Comparison of ENCODE assay signal across 21 cellular contexts in the genomic region with DNA sequence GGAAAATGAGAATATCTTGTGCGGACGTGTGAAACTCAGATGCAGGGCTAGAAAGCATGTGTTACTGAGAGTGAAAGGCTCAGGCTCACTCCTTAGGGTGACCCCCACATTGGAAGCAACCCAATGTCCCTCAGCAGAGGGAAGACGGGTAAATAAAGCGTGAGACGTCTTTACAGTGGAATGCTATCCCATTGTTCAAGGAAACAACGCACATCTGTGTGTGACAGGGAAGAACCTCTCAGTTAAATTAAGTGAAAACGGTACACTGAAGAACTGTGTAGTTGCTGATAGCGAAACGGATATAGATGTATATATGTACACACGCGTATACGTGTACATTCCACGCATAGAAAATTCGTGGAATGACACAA. TPM values are rescaled to one million over a fixed set of nuclear protein-coding genes. Genes with fewer than 3 reads are reported as not detected.
DNase-seq lines count a peak whose midpoint lies in the region; ATAC-seq and TF ChIP-seq lines count a peak whose summit lies in the region.
"Had no signal": no experiment of that assay in that cellular context is flagged by ENCODE, and none has a peak within 500 bp of the region (broad histone marks: within the 10 kb centered on the region; RNA-seq: fewer than 3 reads in every experiment).

No MANE protein-coding gene starts in this region.

- intact Hi-C loops in left ventricle myocardium inferior (cut with micrococcal nuclease) (no loop called here), left ventricle myocardium superior (cut with micrococcal nuclease) (no loop called here)

- H3K4me1 Mint-ChIP-seq in neural progenitor cell (peaks cover 16% of the 10 kb centered on the region), type B pancreatic cell (ENCODE audit: unreplicated experiment) (peaks cover 9% of the 10 kb centered on the region)

- H3K4me1 ChIP-seq in left ventricle myocardium inferior = no peaks in the 10 kb centered on the region
- H3K4me1 ChIP-seq in hepatocyte (ENCODE audit: insufficient read depth) = peaks cover 13% of the 10 kb centered on the region
- peaks cover 13% of the 10 kb centered on the region for H3K4me1 ChIP-seq in neural progenitor cell

- ATAC-seq in left ventricle myocardium superior = no peak
- no peak for ATAC-seq in GM19328 (IDR thresholded peaks at IDR 0.05; ENCODE audit: unreplicated experiment)

- no peak overlapping the region for H3K4me3 Mint-ChIP-seq in neural progenitor cell
- H3K4me3 Mint-ChIP-seq in type B pancreatic cell = peak overlapping the region; percentile 86
- H3K4me3 Mint-ChIP-seq: HFFc6 had no signal

- 60% methylated on average over 14 of the region's 14 CpGs for WGBS in hepatocyte (ENCODE audit: low lambda C conversion rate, missing lambda C conversion rate)

- no peaks in the 10 kb centered on the region for H3K36me3 ChIP-seq in left ventricle myocardium inferior
- H3K36me3 ChIP-seq in hepatocyte (replicated peaks; ENCODE audit: insufficient read depth, low read depth) = no peaks in the 10 kb centered on the region
- no peaks in the 10 kb centered on the region for H3K36me3 ChIP-seq in neural progenitor cell

- no peaks in the 10 kb centered on the region for H3K9me3 Mint-ChIP-seq in neural progenitor cell
- H3K9me3 Mint-ChIP-seq in type B pancreatic cell = no peaks in the 10 kb centered on the region
- H3K9me3 Mint-ChIP-seq: HFFc6 had no signal

- H3K4me2 ChIP-seq in hepatocyte (peak overlapping the region; percentile 75), neural progenitor cell (peak overlapping the region; percentile 27)

- H3K9ac ChIP-seq in neural progenitor cell = no peak overlapping the region

- H3K79me2 ChIP-seq in hepatocyte (peaks cover 54% of the 10 kb centered on the region), neural progenitor cell (ENCODE audit: low read depth) (no peaks in the 10 kb centered on the region)

- H3F3A ChIP-seq in neural progenitor cell (ENCODE audit: low read depth) = peaks cover 7% of the 10 kb centered on the region

- DNase-seq in left ventricle myocardium inferior (no peak), left ventricle myocardium superior (no peak), hepatocyte (ENCODE audit: low spot score) (no peak), neural progenitor cell (ENCODE audit: low spot score) (no peak), type B pancreatic cell (ENCODE audit: extremely low spot score, unreplicated experiment) (no peak), NCI-H2171 (lab: John Stamatoyannopoulos, UW) (no peak)
- DNase-seq in activated CD8-positive, alpha-beta memory T cell treated with anti-CD3 and anti-CD28 coated beads, Interleukin-2, amount 50 U/mL, for 4 hours = no peak
- DNase-seq: 8988T; C1 segment of cervical spinal cord; GOT3; HFFc6; KG1; NCI-H1048; NCI-H226; NCI-H69; NK-92 treated with Interleukin-12 subunit alpha and Interleukin-12 subunit beta, amount 100 ng/mL, for 24 hours; OCI-M1 had no signal

- no peaks in the 10 kb centered on the region for H3K9me3 ChIP-seq in left ventricle myocardium inferior (replicated peaks)
- no peaks in the 10 kb centered on the region for H3K9me3 ChIP-seq in hepatocyte (ENCODE audit: low read depth)
- no peaks in the 10 kb centered on the region for H3K9me3 ChIP-seq in neural progenitor cell (ENCODE audit: low read depth)

- no peaks in the 10 kb centered on the region for H3K9me2 ChIP-seq in hepatocyte (replicated peaks; ENCODE audit: insufficient read depth)

- no peak overlapping the region for H3K4me3 ChIP-seq in left ventricle myocardium inferior
- H3K4me3 ChIP-seq in hepatocyte = peak overlapping the region; percentile 34
- no peak overlapping the region for H3K4me3 ChIP-seq in neural progenitor cell

- H3K27me3 ChIP-seq in left ventricle myocardium inferior (ENCODE audit: low read depth) = peaks cover 32% of the 10 kb centered on the region
- no peaks in the 10 kb centered on the region for H3K27me3 ChIP-seq in hepatocyte
- H3K27me3 ChIP-seq in neural progenitor cell = no peaks in the 10 kb centered on the region

- H2AFZ ChIP-seq in hepatocyte (no peak overlapping the region), neural progenitor cell (replicated peaks) (peak overlapping the region; percentile 22)

- peaks cover 11% of the 10 kb centered on the region for H3K27me3 Mint-ChIP-seq in neural progenitor cell (ENCODE audit: insufficient read depth, low read depth)
- H3K27me3 Mint-ChIP-seq in type B pancreatic cell = peaks cover 16% of the 10 kb centered on the region

- H3K27ac ChIP-seq in left ventricle myocardium inferior (replicated peaks) (peak overlapping the region; percentile 3), hepatocyte (peak overlapping the region; percentile 94), neural progenitor cell (no peak overlapping the region)
- H3K27ac ChIP-seq: HL-60, RWPE1 had no signal

- no peak for TF ChIP-seq CTCF in left ventricle myocardium inferior (IDR thresholded peaks at IDR 0.05; ENCODE audit: borderline replicate concordance)
- no peak for TF ChIP-seq CTCF in hepatocyte (IDR thresholded peaks at IDR 0.05; ENCODE audit: poor library complexity)
- TF ChIP-seq CTCF in neural progenitor cell (IDR thresholded peaks at IDR 0.05) = no peak
- TF ChIP-seq CTCF in type B pancreatic cell (conservative IDR thresholded peaks at IDR 0.05) = no peak

- H3K36me3 Mint-ChIP-seq in neural progenitor cell (no peaks in the 10 kb centered on the region), type B pancreatic cell (no peaks in the 10 kb centered on the region)

- H4K20me1 ChIP-seq in hepatocyte (ENCODE audit: insufficient read depth, poor library complexity, severe bottlenecking) (peaks cover 14% of the 10 kb centered on the region), neural progenitor cell (ENCODE audit: low read depth) (no peaks in the 10 kb centered on the region)

- H3K27ac Mint-ChIP-seq in neural progenitor cell = no peak overlapping the region
- peak overlapping the region; percentile 66 for H3K27ac Mint-ChIP-seq in type B pancreatic cell
- H3K27ac Mint-ChIP-seq: HFFc6 had no signal

RNA-seq across cellular contexts. Expression of a gene that starts 0.8 kb away (rescaled TPM):
- total RNA-seq in left ventricle myocardium inferior (not detected), left ventricle myocardium superior (not detected), hepatocyte (66.7 and 88.0 TPM in 2 replicates), neural progenitor cell (ENCODE audit: low replicate concordance) (0.68 and 1.6 TPM in 2 replicates), type B pancreatic cell (ENCODE audit: low replicate concordance) (19.9 and 41.7 TPM in 2 replicates)
- 27.9 and 38.2 TPM in 2 replicates for polyA plus RNA-seq in hepatocyte
- total RNA-seq: HFFc6, M059J had no signal

RNA-seq across cellular contexts. Expression of a gene that starts 19.5 kb away (rescaled TPM):
- total RNA-seq in left ventricle myocardium inferior = not detected
- not detected for total RNA-seq in left ventricle myocardium superior
- 0.23 TPM in 1 of 2 replicates, not detected in the other for total RNA-seq in hepatocyte
- polyA plus RNA-seq in hepatocyte = 0.21 TPM in 1 of 2 replicates, not detected in the other
- not detected in 2 replicates for total RNA-seq in neural progenitor cell (ENCODE audit: low replicate concordance)
- total RNA-seq in type B pancreatic cell (ENCODE audit: low replicate concordance) = not detected in 2 replicates
- total RNA-seq: HFFc6, M059J had no signal

RNA-seq across cellular contexts. Expression of a gene that starts 45.3 kb away (rescaled TPM):
- total RNA-seq in left ventricle myocardium inferior = 160 TPM
- total RNA-seq in left ventricle myocardium superior = 175 TPM
- 6.7 and 6.8 TPM in 2 replicates for total RNA-seq in hepatocyte
- polyA plus RNA-seq in hepatocyte = 2.3 and 4.6 TPM in 2 replicates
- total RNA-seq in neural progenitor cell (ENCODE audit: low replicate concordance) = 1.4 and 1.9 TPM in 2 replicates
- total RNA-seq in type B pancreatic cell (ENCODE audit: low replicate concordance) = 5.7 and 7.1 TPM in 2 replicates

Comparison
In these comparisons a context has a peak if more than half of its experiments do, and no peak if none do; other contexts are left out.
1. RNA of a gene that starts 45.3 kb away (total RNA-seq): 175 TPM in left ventricle myocardium superior (single experiment) and 160 TPM in left ventricle myocardium inferior (single experiment); 5.7 to 7.1 TPM in type B pancreatic cell, 6.7 to 6.8 TPM in hepatocyte and 1.4 to 1.9 TPM in neural progenitor cell; every median in the first group is over 10 times any median in the second.